Comparison of ENCODE assay signal across 24 cellular contexts in genomic region chr18:39655341-39655740, GRCh38.
"Had no signal": no experiment of that assay in that cellular context is flagged by ENCODE, and none has a peak within 500 bp of the region (broad histone marks: within the 10 kb centered on the region; RNA-seq: fewer than 3 reads in every experiment).

No MANE protein-coding gene starts in this region.

- H3K27ac ChIP-seq: ascending aorta, body of pancreas had no signal

- H3K9me3 ChIP-seq: ascending aorta, body of pancreas had no signal

- H3K27me3 ChIP-seq: ascending aorta, body of pancreas had no signal

- H3K4me1 ChIP-seq: ascending aorta, body of pancreas had no signal

- DNase-seq: activated CD4-positive, alpha-beta T cell treated with anti-CD3 and anti-CD28 coated beads for 48 hours; activated CD4-positive, alpha-beta T cell treated with anti-CD3 and anti-CD28 coated beads, Interleukin-2, amount 50 U/mL, for 4 hours; activated CD4-positive, CD25-positive, alpha-beta regulatory T cell treated with anti-CD3 and anti-CD28 coated beads, Interleukin-2, amount 50 U/mL, for 72 hours; activated CD8-positive, alpha-beta memory T cell treated with anti-CD3 and anti-CD28 coated beads, Interleukin-2, amount 50 U/mL, for 48 hours; activated CD8-positive, alpha-beta T cell treated with anti-CD3 and anti-CD28 coated beads, Interleukin-2, amount 10 ng/mL, durations not matched to agents 7 days and 5 days; activated naive CD4-positive, alpha-beta T cell treated with anti-CD3 and anti-CD28 coated beads, Interleukin-2, amount 50 U/mL, for 16 hours; activated naive CD8-positive, alpha-beta T cell treated with anti-CD3 and anti-CD28 coated beads, Interleukin-2, amount 10 ng/mL, durations not matched to agents 7 days and 5 days; activated T-cell treated with anti-CD3 and anti-CD28 coated beads, Interleukin-2, amount 50 U/mL, for 1 hour; amniotic stem cell; body of pancreas; MM.1S; NCI-H1105; NCI-H1436; NCI-H187; NCI-H2081; NCI-H2227 treated with DMSO at 0.1 percent for 48 hours; NCI-H446 treated with DMSO at 0.1 percent for 48 hours; NCI-H526; PC-3; SHP77 treated with DMSO at 0.1 percent for 48 hours; T-helper 17 cell; T-helper 9 cell had no signal

- H3K4me3 ChIP-seq: ascending aorta, body of pancreas had no signal

- H3K36me3 ChIP-seq: ascending aorta had no signal

- FAIRE-seq: RCC 7860 had no signal
